In the genomic region with DNA sequence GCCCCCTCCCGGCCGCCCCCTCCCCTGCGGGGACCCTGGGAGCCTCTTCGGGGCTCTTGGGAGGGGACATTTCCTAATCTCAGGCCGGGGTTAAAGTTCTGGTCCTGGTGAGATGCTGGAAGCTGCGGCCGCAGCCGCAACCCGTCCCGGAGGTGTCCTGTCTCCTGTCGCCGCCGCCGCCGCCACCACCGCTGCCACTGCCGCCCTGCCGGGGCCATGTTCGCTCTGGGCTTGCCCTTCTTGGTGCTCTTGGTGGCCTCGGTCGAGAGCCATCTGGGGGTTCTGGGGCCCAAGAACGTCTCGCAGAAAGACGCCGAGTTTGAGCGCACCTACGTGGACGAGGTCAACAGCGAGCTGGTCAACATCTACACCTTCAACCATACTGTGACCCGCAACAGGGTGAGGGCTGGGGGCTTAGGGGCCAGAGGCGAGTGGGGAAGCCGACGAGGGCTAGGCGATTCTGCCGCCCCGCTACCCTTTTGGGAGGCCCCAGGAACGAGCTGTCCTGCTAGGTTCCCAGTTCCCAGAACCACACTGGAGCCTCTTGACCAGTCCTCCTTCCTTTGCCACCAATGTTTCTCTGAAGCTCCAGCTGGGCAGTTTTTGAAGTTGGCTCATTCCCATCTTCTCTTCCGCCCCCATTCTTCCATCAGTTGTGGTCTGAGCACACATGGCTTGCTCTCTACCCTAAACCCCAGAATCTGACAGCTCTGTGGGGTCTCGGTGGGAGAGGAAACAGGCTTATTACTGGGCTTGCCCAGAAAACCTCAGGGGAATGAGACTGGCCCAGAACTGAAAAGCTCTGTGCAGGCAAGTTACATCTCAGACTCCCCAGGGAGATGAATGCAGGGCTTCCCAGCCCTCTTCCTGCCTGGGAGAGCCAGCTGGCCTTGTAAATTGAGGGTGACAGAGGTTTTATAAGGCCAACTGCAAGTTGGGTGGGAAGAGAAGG, we compare ENCODE assay signal across 8 cellular contexts. TPM values are rescaled to one million over a fixed set of nuclear protein-coding genes. Genes with fewer than 3 reads are reported as not detected.
DNase-seq lines count a peak whose midpoint lies in the region; ATAC-seq and TF ChIP-seq lines count a peak whose summit lies in the region.

No MANE protein-coding gene starts in this region.

- H3K9ac ChIP-seq in OCI-LY3 (ENCODE audit: low read length), result peak overlapping the region; percentile 82

- DNase-seq in DMS153 (lab: John Stamatoyannopoulos, UW), result peak; percentile 8
- DNase-seq in DMS153 treated with DMSO at 0.1 percent for 48 hours (lab: John Stamatoyannopoulos, UW; ENCODE audit: unreplicated experiment), result no peak
- peak; percentile 53 to 63 for DNase-seq in heart right ventricle
- DNase-seq in retina, result peak; percentile 69
- no peak for DNase-seq in kidney glomerular epithelial cell (lab: John Stamatoyannopoulos, UW)

- no peaks in the 10 kb centered on the region for H3K27me3 ChIP-seq in OCI-LY3 (ENCODE audit: low read depth, low read length)
- H3K27me3 ChIP-seq in heart right ventricle, result no peaks in the 10 kb centered on the region

- H3K4me1 Mint-ChIP-seq in activated naive CD4-positive, alpha-beta T cell treated with anti-CD3 and anti-CD28 coated beads, Interleukin-2, amount 50 U/mL, for 24 hours, result peaks cover 29% of the 10 kb centered on the region

- 1% methylated on average over 34 to 39 of the region's 39 CpGs for WGBS in heart right ventricle, 2 donors

- H3K79me2 ChIP-seq in OCI-LY3 (ENCODE audit: low read length), result peaks cover 10% of the 10 kb centered on the region; the same call in 1 of the 2 replicates

- H3K27ac ChIP-seq in OCI-LY3 (ENCODE audit: low read length) (peak overlapping the region; percentile 27), heart right ventricle (peak overlapping the region; percentile 81 to 98 (median 96))

- peaks cover 3% of the 10 kb centered on the region for H3K36me3 ChIP-seq in OCI-LY3 (replicated peaks; ENCODE audit: low read depth, low read length)
- H3K36me3 ChIP-seq in heart right ventricle, result peaks cover 0 to 30% (median 23%) of the 10 kb centered on the region in 9 donors

- ATAC-seq in HG02870 (IDR thresholded peaks at IDR 0.05; ENCODE audit: unreplicated experiment) (peak; percentile 21), heart right ventricle (peak; percentile 30 to 73 (median 53))

- TF ChIP-seq CTCF in OCI-LY3 (IDR thresholded peaks at IDR 0.05; ENCODE audit: low read depth, low read length), result no peak
- TF ChIP-seq CTCF in heart right ventricle (IDR thresholded peaks at IDR 0.05), result no peak

- no peaks in the 10 kb centered on the region for H3K27me3 Mint-ChIP-seq in activated naive CD4-positive, alpha-beta T cell treated with anti-CD3 and anti-CD28 coated beads, Interleukin-2, amount 50 U/mL, for 24 hours

- no peaks in the 10 kb centered on the region for H3K9me3 ChIP-seq in OCI-LY3 (ENCODE audit: insufficient read depth, low read length)
- H3K9me3 ChIP-seq in heart right ventricle, result no peaks in the 10 kb centered on the region

- H2AFZ ChIP-seq in OCI-LY3 (ENCODE audit: low read depth, low read length), result no peak overlapping the region

- H3K36me3 Mint-ChIP-seq in activated naive CD4-positive, alpha-beta T cell treated with anti-CD3 and anti-CD28 coated beads, Interleukin-2, amount 50 U/mL, for 24 hours, result no peaks in the 10 kb centered on the region

- no peaks in the 10 kb centered on the region for H4K20me1 ChIP-seq in OCI-LY3 (ENCODE audit: insufficient read depth, low read length)

- peak overlapping the region; percentile 30 for H3K27ac Mint-ChIP-seq in activated naive CD4-positive, alpha-beta T cell treated with anti-CD3 and anti-CD28 coated beads, Interleukin-2, amount 50 U/mL, for 24 hours

- H3K4me2 ChIP-seq in OCI-LY3 (ENCODE audit: low read length), result peak overlapping the region; percentile 85

- H3K4me3 ChIP-seq in OCI-LY3 (ENCODE audit: low read length) (peak overlapping the region; percentile 93), heart right ventricle (peak overlapping the region; percentile 80 to 100 (median 89))

- H3K4me1 ChIP-seq in OCI-LY3 (ENCODE audit: low read length) (peaks cover 25% of the 10 kb centered on the region), heart right ventricle (peaks cover 14 to 38% (median 31%) of the 10 kb centered on the region in 9 donors)

- H3K4me3 Mint-ChIP-seq in activated naive CD4-positive, alpha-beta T cell treated with anti-CD3 and anti-CD28 coated beads, Interleukin-2, amount 50 U/mL, for 24 hours, result peak overlapping the region; percentile 92

- intact Hi-C loops in heart right ventricle (cut with DNase I), result loop anchor here in 4 of 10 donors (2.0 to 5.0 kb wide), 5 partner anchors 31 to 43 kb away; a partner anchor contains a TSS

- H3K9me3 Mint-ChIP-seq in activated naive CD4-positive, alpha-beta T cell treated with anti-CD3 and anti-CD28 coated beads, Interleukin-2, amount 50 U/mL, for 24 hours, result no peaks in the 10 kb centered on the region

RNA-seq across cellular contexts. Expression of a gene that starts 0.8 kb away (rescaled TPM):
- 10 to 100 TPM; 16.2 to 33.6 (median 22.0) TPM for total RNA-seq in heart right ventricle
- polyA plus RNA-seq in heart right ventricle, result 10 to 100 TPM; 13.0 to 28.1 TPM

RNA-seq across cellular contexts. Expression of a gene that starts 19.8 kb away (rescaled TPM):
- total RNA-seq in heart right ventricle, result 100 to 1,000 TPM in 5 of 10 donors, 10 to 100 TPM in 5; 71.7 to 215 (median 99.9) TPM
- 100 to 1,000 TPM; 319 to 883 TPM for polyA plus RNA-seq in heart right ventricle

RNA-seq across cellular contexts. Expression of a gene that starts 35.2 kb away (rescaled TPM):
- total RNA-seq in heart right ventricle, result 10 to 100 TPM; 48.8 to 71.5 (median 64.2) TPM
- 10 to 100 TPM; 18.7 to 21.6 TPM for polyA plus RNA-seq in heart right ventricle

RNA-seq across cellular contexts. Expression of a gene that starts 52.5 kb away (rescaled TPM):
- 10 to 100 TPM; 20.5 to 33.6 (median 26.2) TPM for total RNA-seq in heart right ventricle
- 10 to 100 TPM; 29.8 to 47.0 TPM for polyA plus RNA-seq in heart right ventricle

RNA-seq across cellular contexts. Expression of a gene that starts 53.1 kb away (rescaled TPM):
- total RNA-seq in heart right ventricle, result 10 to 100 TPM; 20.3 to 33.5 (median 27.6) TPM
- 1 to 10 TPM; 7.3 to 7.7 TPM for polyA plus RNA-seq in heart right ventricle

Comparison
In these comparisons a context has a peak if more than half of its experiments do, and no peak if none do; other contexts are left out.
1. DNase-seq: peak in DMS153 (single experiment), heart right ventricle (2 of 2) and retina (single experiment); none in DMS153 treated with DMSO at 0.1 percent for 48 hours (single experiment) and kidney glomerular epithelial cell (single experiment).